In the genomic region with DNA sequence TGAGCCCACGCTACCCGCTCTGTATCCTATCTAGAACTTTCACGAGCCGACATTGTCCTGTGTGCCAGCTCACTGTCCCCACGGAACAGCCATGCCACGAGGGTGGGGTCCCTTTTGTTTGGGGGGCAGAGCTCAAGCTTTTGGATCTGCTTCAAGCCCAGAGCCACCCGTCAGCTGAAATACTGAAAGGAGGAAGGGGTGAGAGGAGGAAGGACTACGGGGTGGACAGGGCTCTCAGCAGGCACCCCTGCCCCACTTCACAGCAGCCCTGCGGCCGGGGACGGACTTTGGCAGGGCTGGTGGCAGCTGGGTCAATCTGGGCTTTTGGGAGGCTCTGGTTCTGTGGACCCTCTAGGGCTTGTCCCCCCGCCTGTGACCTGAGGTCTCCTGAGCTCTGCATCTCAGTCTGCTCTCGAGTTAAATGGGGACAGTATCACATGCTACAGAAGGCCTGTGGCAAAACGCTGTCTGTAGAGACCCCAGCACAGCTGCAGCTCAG, we compare ENCODE assay signal across 20 cellular contexts. TPM values are rescaled to one million over a fixed set of nuclear protein-coding genes. Genes with fewer than 3 reads are reported as not detected.
DNase-seq lines count a peak whose midpoint lies in the region; FAIRE-seq and TF ChIP-seq lines count a peak whose summit lies in the region.
"Had no signal": no experiment of that assay in that cellular context is flagged by ENCODE, and none has a peak within 500 bp of the region (broad histone marks: within the 10 kb centered on the region; RNA-seq: fewer than 3 reads in every experiment).

No MANE protein-coding gene starts in this region.

- H3K79me1 ChIP-seq in neuronal stem cell (ENCODE audit: low read depth, low read length) = peaks cover 2% of the 10 kb centered on the region

- H2BK15ac ChIP-seq in neuronal stem cell (ENCODE audit: low read length) = no peak overlapping the region

- no peak overlapping the region for H3K4me2 ChIP-seq in neuronal stem cell (ENCODE audit: insufficient read depth, low read length, poor library complexity, severe bottlenecking)
- H3K4me2 ChIP-seq: BLaER1 treated with 17β-estradiol and CSF1 and Interleukin-3, amounts not matched to agents 10 nM and 100 nM had no signal

- H3K14ac ChIP-seq in neuronal stem cell (ENCODE audit: low read length) = no peak overlapping the region

- no peak overlapping the region for H3K4me3 ChIP-seq in neuronal stem cell (ENCODE audit: low read length in 2 of 2)
- H3K4me3 ChIP-seq: BLaER1 treated with 17β-estradiol and CSF1 and Interleukin-3, amounts not matched to agents 10 nM and 100 nM; GM12878; MG63; Peyer's patch had no signal

- H2AFZ ChIP-seq in neuronal stem cell (ENCODE audit: low read length) = no peak overlapping the region

- H3K18ac ChIP-seq in neuronal stem cell (ENCODE audit: low read length) = no peak overlapping the region

- H2BK12ac ChIP-seq in neuronal stem cell (ENCODE audit: low read length) = no peak overlapping the region

- H2BK5ac ChIP-seq in neuronal stem cell (ENCODE audit: low read length) = peak overlapping the region; percentile 82

- FAIRE-seq in H54 (lab: Jason Lieb, UNC) (no peak), GM19239 (lab: Jason Lieb, UNC) (no peak)
- FAIRE-seq: A204.1, G401.6, GM12878, GM18507 had no signal

- peak; percentile 57 for DNase-seq in activated effector memory CD4-positive, alpha-beta T cell treated with anti-CD3 and anti-CD28 coated beads, Interleukin-2, amount 50 U/mL, for 16 hours
- DNase-seq in activated effector memory CD4-positive, alpha-beta T cell treated with Interleukin-2 at 50 U/mL for 16 hours = no peak
- peak; percentile 6 for DNase-seq in hepatic stellate cell (ENCODE audit: low spot score)
- no peak for DNase-seq in neuronal stem cell (ENCODE audit: low spot score)
- no peak for DNase-seq in H54 (ENCODE audit: insufficient read length, low spot score)
- DNase-seq in GF-D8 (lab: John Stamatoyannopoulos, UW) = no peak
- no peak for DNase-seq in GM19239 (ENCODE audit: insufficient read length, low spot score)
- DNase-seq: DND-41, Karpas-422, MG63, NCI-H1092, NCI-H146, NCI-H2081, NCI-H510A treated with DMSO at 0.1 percent for 48 hours had no signal

- peaks cover 0 to 2% of the 10 kb centered on the region in 2 donors for H3K36me3 ChIP-seq in neuronal stem cell (replicated peaks in 1 of 2; ENCODE audit: control insufficient read depth in 2 of 2, insufficient read depth in 2 of 2, low read length in 2 of 2)
- H3K36me3 ChIP-seq: BLaER1 treated with 17β-estradiol and CSF1 and Interleukin-3, amounts not matched to agents 10 nM and 100 nM; MG63; Peyer's patch had no signal

- no peak overlapping the region for H2AK5ac ChIP-seq in neuronal stem cell (ENCODE audit: low read depth, low read length)

- no peak overlapping the region for H2BK120ac ChIP-seq in neuronal stem cell (ENCODE audit: low read depth, low read length)

- H3K4ac ChIP-seq in neuronal stem cell (ENCODE audit: low read length) = no peak overlapping the region

- no CpG with 5 or more reads among the region's 14 CpGs for WGBS in neuronal stem cell (ENCODE audit: extremely low coverage in 2 of 2, insufficient read length in 2 of 2, insufficient replicate concordance in 1 of 2), 2 donors

- peaks cover 0 to 2% of the 10 kb centered on the region in 2 donors for H3K9me3 ChIP-seq in neuronal stem cell (replicated peaks in 1 of 2; ENCODE audit: control insufficient read depth in 2 of 2, insufficient read depth in 1 of 2, low read depth in 1 of 2, low read length in 2 of 2)
- H3K9me3 ChIP-seq: MG63, Peyer's patch had no signal

- peaks cover 0 to 7% of the 10 kb centered on the region in 2 donors for H3K4me1 ChIP-seq in neuronal stem cell (ENCODE audit: control insufficient read depth in 2 of 2, insufficient read depth in 1 of 2, low read depth in 1 of 2, low read length in 2 of 2)
- H3K4me1 ChIP-seq: Peyer's patch had no signal

- H3K27ac ChIP-seq in neuronal stem cell (replicated peaks; ENCODE audit: low read length) = no peak overlapping the region
- H3K27ac ChIP-seq: BLaER1 treated with 17β-estradiol and CSF1 and Interleukin-3, amounts not matched to agents 10 nM and 100 nM; Peyer's patch had no signal

- TF ChIP-seq POLR2A in H54 (IDR thresholded peaks at IDR 0.05; ENCODE audit: low read depth, low read length) = no peak

- no peak overlapping the region for H3K9ac ChIP-seq in neuronal stem cell (ENCODE audit: low read depth, low read length, poor library complexity)
- H3K9ac ChIP-seq: BLaER1 treated with 17β-estradiol and CSF1 and Interleukin-3, amounts not matched to agents 10 nM and 100 nM had no signal

- no peak overlapping the region for H3K23ac ChIP-seq in neuronal stem cell (ENCODE audit: low read depth, low read length, poor library complexity)

- H4K91ac ChIP-seq in neuronal stem cell (ENCODE audit: low read depth, low read length, poor library complexity) = no peak overlapping the region

- H3K27me3 ChIP-seq in neuronal stem cell (ENCODE audit: control insufficient read depth in 3 of 3, insufficient read depth in 3 of 3, low read depth in 1 of 3, low read length in 3 of 3) = peaks cover 0 to 8% (median 0%) of the 10 kb centered on the region in 3 experiments
- H3K27me3 ChIP-seq: MG63, Peyer's patch had no signal

- H4K8ac ChIP-seq in neuronal stem cell (ENCODE audit: low read depth, low read length) = no peak overlapping the region

RNA-seq across cellular contexts. Expression of gene MUC5AC, which starts 30.0 kb away (rescaled TPM):
- not detected for polyA plus RNA-seq in neuronal stem cell (2013, experiment 1 of 2)
- not detected for polyA plus RNA-seq in neuronal stem cell (2013, experiment 2 of 2)

RNA-seq across cellular contexts. Expression of gene MUC2, which starts 53.0 kb away (rescaled TPM):
- polyA plus RNA-seq in neuronal stem cell (2013, experiment 1 of 2) = not detected
- under 0.01 TPM for polyA plus RNA-seq in neuronal stem cell (2013, experiment 2 of 2)
- polyA plus RNA-seq: GM12878 had no signal

Comparison
In these comparisons a context has a peak if more than half of its experiments do, and no peak if none do; other contexts are left out.
1. DNase-seq: peak in activated effector memory CD4-positive, alpha-beta T cell treated with anti-CD3 and anti-CD28 coated beads, Interleukin-2, amount 50 U/mL, for 16 hours (single experiment) and hepatic stellate cell (single experiment); none in activated effector memory CD4-positive, alpha-beta T cell treated with Interleukin-2 at 50 U/mL for 16 hours (single experiment), neuronal stem cell (single experiment), H54 (single experiment), GF-D8 (single experiment) and GM19239 (single experiment).